Comparison of ENCODE assay signal across 8 cellular contexts in genomic region chr1:28642056-28642846, GRCh38. TPM values are rescaled to one million over a fixed set of nuclear protein-coding genes. Genes with fewer than 3 reads are reported as not detected.
DNase-seq lines count a peak whose midpoint lies in the region; ATAC-seq and TF ChIP-seq lines count a peak whose summit lies in the region.

No MANE protein-coding gene starts in this region.

- H3K27ac ChIP-seq in Peyer's patch: peak overlapping the region; percentile 86 to 95 (median 92)
- H3K27ac ChIP-seq in endodermal cell (ENCODE audit: low read depth, low read length): peak overlapping the region; percentile 84

- H3K27me3 ChIP-seq in Peyer's patch (no peaks in the 10 kb centered on the region), endodermal cell (ENCODE audit: control insufficient read depth, insufficient read depth, low read length, poor library complexity, severe bottlenecking) (no peaks in the 10 kb centered on the region)

- TF ChIP-seq CTCF in GM12875 (IDR thresholded peaks at IDR 0.05; ENCODE audit: borderline replicate concordance, insufficient read depth, low read depth, low read length) (no peak), Peyer's patch (IDR thresholded peaks at IDR 0.05) (no peak), endodermal cell (conservative IDR thresholded peaks at IDR 0.05) (no peak)

- no peaks in the 10 kb centered on the region for H3K27me3 Mint-ChIP-seq in endodermal cell (ENCODE audit: insufficient read depth)
- H3K27me3 Mint-ChIP-seq in naive B cell: no peaks in the 10 kb centered on the region

- H3K36me3 ChIP-seq in Peyer's patch (no peaks in the 10 kb centered on the region), endodermal cell (ENCODE audit: control insufficient read depth, insufficient read depth, low read length) (no peaks in the 10 kb centered on the region)

- H3K4me3 Mint-ChIP-seq in endodermal cell: peak overlapping the region; percentile 99
- peak overlapping the region; percentile 93 to 100 (median 98) for H3K4me3 Mint-ChIP-seq in naive B cell

- no peak for TF ChIP-seq POLR2A in Peyer's patch (IDR thresholded peaks at IDR 0.05)

- DNase-seq in Peyer's patch (no peak), endodermal cell (no peak), naive B cell (no peak), DMS114 treated with DMSO at 0.1 percent for 48 hours (lab: John Stamatoyannopoulos, UW; ENCODE audit: unreplicated experiment) (no peak), NCI-H187 (lab: John Stamatoyannopoulos, UW) (no peak)

- H3K9me3 Mint-ChIP-seq in endodermal cell (no peaks in the 10 kb centered on the region), naive B cell (no peaks in the 10 kb centered on the region)

- WGBS in endodermal cell (ENCODE audit: insufficient coverage in 1 of 2, insufficient read length in 1 of 2), 2 experiments: 0 to 1% methylated on average over 7 to 26 of the region's 26 CpGs

- H3K4me1 Mint-ChIP-seq in endodermal cell (peaks cover 25% of the 10 kb centered on the region), naive B cell (peaks cover 28 to 53% (median 37%) of the 10 kb centered on the region in 3 donors)

- H3K9ac ChIP-seq in endodermal cell (ENCODE audit: extremely low read depth, low read length, poor library complexity, severe bottlenecking): peak overlapping the region; percentile 94

- H3K36me3 Mint-ChIP-seq in endodermal cell (ENCODE audit: low read depth) (no peaks in the 10 kb centered on the region), naive B cell (no peaks in the 10 kb centered on the region)

- H3K4me1 ChIP-seq in Peyer's patch: peaks cover 0 to 30% (median 3%) of the 10 kb centered on the region in 4 donors
- no peaks in the 10 kb centered on the region for H3K4me1 ChIP-seq in endodermal cell (ENCODE audit: control insufficient read depth, insufficient read depth, low read length)

- peak; percentile 14 for ATAC-seq in HG02571 (IDR thresholded peaks at IDR 0.05; ENCODE audit: unreplicated experiment)
- ATAC-seq in naive B cell (ENCODE audit: low read depth in 2 of 2): no peak
- no peak for ATAC-seq in HG02870 (IDR thresholded peaks at IDR 0.05; ENCODE audit: unreplicated experiment)

- H3K27ac Mint-ChIP-seq in endodermal cell (peak overlapping the region; percentile 98), naive B cell (peak overlapping the region; percentile 97 to 100 (median 99))

- H3K4me3 ChIP-seq in GM12875 (ENCODE audit: low read depth, low read length) (peak overlapping the region; percentile 60), Peyer's patch (peak overlapping the region; percentile 61 to 79 (median 70)), endodermal cell (ENCODE audit: low read length) (peak overlapping the region; percentile 96)

- H3K9me3 ChIP-seq in Peyer's patch (no peaks in the 10 kb centered on the region), endodermal cell (ENCODE audit: control insufficient read depth, low read length) (no peaks in the 10 kb centered on the region)

RNA-seq across cellular contexts. Expression of gene TAF12, which starts 0.6 kb away (rescaled TPM):
- total RNA-seq in Peyer's patch (10 to 100 TPM; 12.2 to 34.7 (median 14.6) TPM), endodermal cell (10 to 100 TPM; 29.3 to 39.5 TPM)
- polyA plus RNA-seq in endodermal cell (2013, experiment 1 of 2): 26.1 TPM
- 24.0 TPM for polyA plus RNA-seq in endodermal cell (2013, experiment 2 of 2)
- 10 to 100 TPM; 32.3 to 50.4 (median 47.6) TPM for polyA plus RNA-seq in naive B cell (ENCODE audit: low read depth in 6 of 6)

RNA-seq across cellular contexts. Expression of gene RNU11, which starts 6.1 kb away (rescaled TPM):
- not detected for total RNA-seq in Peyer's patch
- not detected for total RNA-seq in endodermal cell
- polyA plus RNA-seq in endodermal cell (2013, experiment 1 of 2): 4,629 TPM
- 4,613 TPM for polyA plus RNA-seq in endodermal cell (2013, experiment 2 of 2)
- polyA plus RNA-seq in naive B cell (ENCODE audit: low read depth in 6 of 6): not detected

RNA-seq across cellular contexts. Expression of gene GMEB1, which starts 26.3 kb away (rescaled TPM):
- total RNA-seq in Peyer's patch: 10 to 100 TPM; 11.0 to 15.7 (median 11.8) TPM
- 10 to 100 TPM; 24.6 to 29.2 TPM for total RNA-seq in endodermal cell
- 12.8 TPM for polyA plus RNA-seq in endodermal cell (2013, experiment 1 of 2)
- 15.5 TPM for polyA plus RNA-seq in endodermal cell (2013, experiment 2 of 2)
- polyA plus RNA-seq in naive B cell (ENCODE audit: low read depth in 6 of 6): 10 to 100 TPM; 10.8 to 27.2 (median 20.4) TPM

RNA-seq across cellular contexts. Expression of gene RAB42, which starts 50.2 kb away (rescaled TPM):
- total RNA-seq in Peyer's patch: 1 to 10 TPM; 1.8 to 6.6 (median 4.6) TPM
- total RNA-seq in endodermal cell: 1 to 10 TPM; 2.1 to 3.0 TPM
- polyA plus RNA-seq in endodermal cell (2013, experiment 1 of 2): 2.6 TPM
- 3.1 TPM for polyA plus RNA-seq in endodermal cell (2013, experiment 2 of 2)
- under 1 TPM in 1 of 6 donors, not detected in 5; 0.53 TPM for polyA plus RNA-seq in naive B cell (ENCODE audit: low read depth in 6 of 6)
